Comparison of ENCODE assay signal across 1 cellular context in the genomic region with DNA sequence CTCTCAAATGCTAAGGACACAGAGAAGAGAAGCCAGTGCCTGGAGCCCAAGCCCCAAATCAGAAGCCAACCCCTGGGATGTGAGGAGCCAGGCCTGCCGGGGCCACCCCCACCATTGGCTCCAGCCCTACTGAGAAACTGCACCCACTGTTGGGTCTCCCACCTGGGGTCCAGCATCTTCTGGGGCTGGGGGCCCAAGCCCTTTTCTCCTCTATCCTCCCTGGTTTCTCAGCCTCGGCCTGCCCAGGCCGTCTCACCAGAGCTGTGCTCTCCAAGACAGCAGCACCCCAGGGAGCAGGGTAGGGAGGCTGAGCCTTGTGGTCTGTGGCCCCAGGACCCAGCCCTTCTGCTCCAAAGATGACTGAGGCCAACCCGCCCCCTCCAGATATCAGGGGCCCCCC.
TF ChIP-seq lines count a peak whose summit lies in the region.

No MANE protein-coding gene starts in this region.

TF ChIP-seq in H1, 55 proteins besides CTCF, POLR2A, EP300 and RAD21:
- TF ChIP-seq BACH1 (IDR thresholded peaks at IDR 0.05; ENCODE audit: low read length), result no peak
- no peak for TF ChIP-seq RFX5 (IDR thresholded peaks at IDR 0.05; ENCODE audit: borderline replicate concordance, low read depth, low read length)
- no peak for TF ChIP-seq MAFK (IDR thresholded peaks at IDR 0.05; ENCODE audit: low read depth, low read length)
- no peak for TF ChIP-seq CHD1 (IDR thresholded peaks at IDR 0.05; ENCODE audit: low read depth, low read length)
- no peak for TF ChIP-seq TAF1 (IDR thresholded peaks at IDR 0.05; ENCODE audit: low read depth, low read length)
- no peak for TF ChIP-seq SP1 (IDR thresholded peaks at IDR 0.05; ENCODE audit: low read depth, low read length)
- no peak for TF ChIP-seq GABPA (IDR thresholded peaks at IDR 0.05; ENCODE audit: borderline replicate concordance, insufficient read depth, low read length)
- no peak for TF ChIP-seq CREB1 (IDR thresholded peaks at IDR 0.05)
- TF ChIP-seq TAF7 (optimal IDR thresholded peaks at IDR 0.05; ENCODE audit: borderline replicate concordance, low read depth, low read length), result no peak
- TF ChIP-seq PHF8 (conservative IDR thresholded peaks at IDR 0.05; ENCODE audit: low read depth, low read length), result no peak
- TF ChIP-seq, protein P1, sequence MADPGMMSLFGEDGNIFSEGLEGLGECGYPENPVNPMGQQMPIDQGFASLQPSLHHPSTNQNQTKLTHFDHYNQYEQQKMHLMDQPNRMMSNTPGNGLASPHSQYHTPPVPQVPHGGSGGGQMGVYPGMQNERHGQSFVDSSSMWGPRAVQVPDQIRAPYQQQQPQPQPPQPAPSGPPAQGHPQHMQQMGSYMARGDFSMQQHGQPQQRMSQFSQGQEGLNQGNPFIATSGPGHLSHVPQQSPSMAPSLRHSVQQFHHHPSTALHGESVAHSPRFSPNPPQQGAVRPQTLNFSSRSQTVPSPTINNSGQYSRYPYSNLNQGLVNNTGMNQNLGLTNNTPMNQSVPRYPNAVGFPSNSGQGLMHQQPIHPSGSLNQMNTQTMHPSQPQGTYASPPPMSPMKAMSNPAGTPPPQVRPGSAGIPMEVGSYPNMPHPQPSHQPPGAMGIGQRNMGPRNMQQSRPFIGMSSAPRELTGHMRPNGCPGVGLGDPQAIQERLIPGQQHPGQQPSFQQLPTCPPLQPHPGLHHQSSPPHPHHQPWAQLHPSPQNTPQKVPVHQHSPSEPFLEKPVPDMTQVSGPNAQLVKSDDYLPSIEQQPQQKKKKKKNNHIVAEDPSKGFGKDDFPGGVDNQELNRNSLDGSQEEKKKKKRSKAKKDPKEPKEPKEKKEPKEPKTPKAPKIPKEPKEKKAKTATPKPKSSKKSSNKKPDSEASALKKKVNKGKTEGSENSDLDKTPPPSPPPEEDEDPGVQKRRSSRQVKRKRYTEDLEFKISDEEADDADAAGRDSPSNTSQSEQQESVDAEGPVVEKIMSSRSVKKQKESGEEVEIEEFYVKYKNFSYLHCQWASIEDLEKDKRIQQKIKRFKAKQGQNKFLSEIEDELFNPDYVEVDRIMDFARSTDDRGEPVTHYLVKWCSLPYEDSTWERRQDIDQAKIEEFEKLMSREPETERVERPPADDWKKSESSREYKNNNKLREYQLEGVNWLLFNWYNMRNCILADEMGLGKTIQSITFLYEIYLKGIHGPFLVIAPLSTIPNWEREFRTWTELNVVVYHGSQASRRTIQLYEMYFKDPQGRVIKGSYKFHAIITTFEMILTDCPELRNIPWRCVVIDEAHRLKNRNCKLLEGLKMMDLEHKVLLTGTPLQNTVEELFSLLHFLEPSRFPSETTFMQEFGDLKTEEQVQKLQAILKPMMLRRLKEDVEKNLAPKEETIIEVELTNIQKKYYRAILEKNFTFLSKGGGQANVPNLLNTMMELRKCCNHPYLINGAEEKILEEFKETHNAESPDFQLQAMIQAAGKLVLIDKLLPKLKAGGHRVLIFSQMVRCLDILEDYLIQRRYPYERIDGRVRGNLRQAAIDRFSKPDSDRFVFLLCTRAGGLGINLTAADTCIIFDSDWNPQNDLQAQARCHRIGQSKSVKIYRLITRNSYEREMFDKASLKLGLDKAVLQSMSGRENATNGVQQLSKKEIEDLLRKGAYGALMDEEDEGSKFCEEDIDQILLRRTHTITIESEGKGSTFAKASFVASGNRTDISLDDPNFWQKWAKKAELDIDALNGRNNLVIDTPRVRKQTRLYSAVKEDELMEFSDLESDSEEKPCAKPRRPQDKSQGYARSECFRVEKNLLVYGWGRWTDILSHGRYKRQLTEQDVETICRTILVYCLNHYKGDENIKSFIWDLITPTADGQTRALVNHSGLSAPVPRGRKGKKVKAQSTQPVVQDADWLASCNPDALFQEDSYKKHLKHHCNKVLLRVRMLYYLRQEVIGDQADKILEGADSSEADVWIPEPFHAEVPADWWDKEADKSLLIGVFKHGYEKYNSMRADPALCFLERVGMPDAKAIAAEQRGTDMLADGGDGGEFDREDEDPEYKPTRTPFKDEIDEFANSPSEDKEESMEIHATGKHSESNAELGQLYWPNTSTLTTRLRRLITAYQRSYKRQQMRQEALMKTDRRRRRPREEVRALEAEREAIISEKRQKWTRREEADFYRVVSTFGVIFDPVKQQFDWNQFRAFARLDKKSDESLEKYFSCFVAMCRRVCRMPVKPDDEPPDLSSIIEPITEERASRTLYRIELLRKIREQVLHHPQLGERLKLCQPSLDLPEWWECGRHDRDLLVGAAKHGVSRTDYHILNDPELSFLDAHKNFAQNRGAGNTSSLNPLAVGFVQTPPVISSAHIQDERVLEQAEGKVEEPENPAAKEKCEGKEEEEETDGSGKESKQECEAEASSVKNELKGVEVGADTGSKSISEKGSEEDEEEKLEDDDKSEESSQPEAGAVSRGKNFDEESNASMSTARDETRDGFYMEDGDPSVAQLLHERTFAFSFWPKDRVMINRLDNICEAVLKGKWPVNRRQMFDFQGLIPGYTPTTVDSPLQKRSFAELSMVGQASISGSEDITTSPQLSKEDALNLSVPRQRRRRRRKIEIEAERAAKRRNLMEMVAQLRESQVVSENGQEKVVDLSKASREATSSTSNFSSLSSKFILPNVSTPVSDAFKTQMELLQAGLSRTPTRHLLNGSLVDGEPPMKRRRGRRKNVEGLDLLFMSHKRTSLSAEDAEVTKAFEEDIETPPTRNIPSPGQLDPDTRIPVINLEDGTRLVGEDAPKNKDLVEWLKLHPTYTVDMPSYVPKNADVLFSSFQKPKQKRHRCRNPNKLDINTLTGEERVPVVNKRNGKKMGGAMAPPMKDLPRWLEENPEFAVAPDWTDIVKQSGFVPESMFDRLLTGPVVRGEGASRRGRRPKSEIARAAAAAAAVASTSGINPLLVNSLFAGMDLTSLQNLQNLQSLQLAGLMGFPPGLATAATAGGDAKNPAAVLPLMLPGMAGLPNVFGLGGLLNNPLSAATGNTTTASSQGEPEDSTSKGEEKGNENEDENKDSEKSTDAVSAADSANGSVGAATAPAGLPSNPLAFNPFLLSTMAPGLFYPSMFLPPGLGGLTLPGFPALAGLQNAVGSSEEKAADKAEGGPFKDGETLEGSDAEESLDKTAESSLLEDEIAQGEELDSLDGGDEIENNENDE (IDR thresholded peaks at IDR 0.05; ENCODE audit: insufficient replicate concordance, low read length), result no peak
- no peak for TF ChIP-seq RNF2 (IDR thresholded peaks at IDR 0.05; ENCODE audit: borderline replicate concordance, low read depth, low read length, missing control alignments, poor library complexity, severe bottlenecking)
- no peak for TF ChIP-seq YY1 (IDR thresholded peaks at IDR 0.05; ENCODE audit: low read depth, low read length)
- no peak for TF ChIP-seq BRCA1 (IDR thresholded peaks at IDR 0.05; ENCODE audit: low read depth, low read length)
- TF ChIP-seq JUND (IDR thresholded peaks at IDR 0.05; ENCODE audit: low read length), result no peak
